ENCODE assay signal across 1 cellular context in genomic region chr12:96210376-96211055, GRCh38.
TF ChIP-seq lines count a peak whose summit lies in the region.

No MANE protein-coding gene starts in this region.

TF ChIP-seq in GM23338, 12 proteins besides CTCF, POLR2A, EP300 and RAD21 (continued from another document):
- TF ChIP-seq, protein P1, sequence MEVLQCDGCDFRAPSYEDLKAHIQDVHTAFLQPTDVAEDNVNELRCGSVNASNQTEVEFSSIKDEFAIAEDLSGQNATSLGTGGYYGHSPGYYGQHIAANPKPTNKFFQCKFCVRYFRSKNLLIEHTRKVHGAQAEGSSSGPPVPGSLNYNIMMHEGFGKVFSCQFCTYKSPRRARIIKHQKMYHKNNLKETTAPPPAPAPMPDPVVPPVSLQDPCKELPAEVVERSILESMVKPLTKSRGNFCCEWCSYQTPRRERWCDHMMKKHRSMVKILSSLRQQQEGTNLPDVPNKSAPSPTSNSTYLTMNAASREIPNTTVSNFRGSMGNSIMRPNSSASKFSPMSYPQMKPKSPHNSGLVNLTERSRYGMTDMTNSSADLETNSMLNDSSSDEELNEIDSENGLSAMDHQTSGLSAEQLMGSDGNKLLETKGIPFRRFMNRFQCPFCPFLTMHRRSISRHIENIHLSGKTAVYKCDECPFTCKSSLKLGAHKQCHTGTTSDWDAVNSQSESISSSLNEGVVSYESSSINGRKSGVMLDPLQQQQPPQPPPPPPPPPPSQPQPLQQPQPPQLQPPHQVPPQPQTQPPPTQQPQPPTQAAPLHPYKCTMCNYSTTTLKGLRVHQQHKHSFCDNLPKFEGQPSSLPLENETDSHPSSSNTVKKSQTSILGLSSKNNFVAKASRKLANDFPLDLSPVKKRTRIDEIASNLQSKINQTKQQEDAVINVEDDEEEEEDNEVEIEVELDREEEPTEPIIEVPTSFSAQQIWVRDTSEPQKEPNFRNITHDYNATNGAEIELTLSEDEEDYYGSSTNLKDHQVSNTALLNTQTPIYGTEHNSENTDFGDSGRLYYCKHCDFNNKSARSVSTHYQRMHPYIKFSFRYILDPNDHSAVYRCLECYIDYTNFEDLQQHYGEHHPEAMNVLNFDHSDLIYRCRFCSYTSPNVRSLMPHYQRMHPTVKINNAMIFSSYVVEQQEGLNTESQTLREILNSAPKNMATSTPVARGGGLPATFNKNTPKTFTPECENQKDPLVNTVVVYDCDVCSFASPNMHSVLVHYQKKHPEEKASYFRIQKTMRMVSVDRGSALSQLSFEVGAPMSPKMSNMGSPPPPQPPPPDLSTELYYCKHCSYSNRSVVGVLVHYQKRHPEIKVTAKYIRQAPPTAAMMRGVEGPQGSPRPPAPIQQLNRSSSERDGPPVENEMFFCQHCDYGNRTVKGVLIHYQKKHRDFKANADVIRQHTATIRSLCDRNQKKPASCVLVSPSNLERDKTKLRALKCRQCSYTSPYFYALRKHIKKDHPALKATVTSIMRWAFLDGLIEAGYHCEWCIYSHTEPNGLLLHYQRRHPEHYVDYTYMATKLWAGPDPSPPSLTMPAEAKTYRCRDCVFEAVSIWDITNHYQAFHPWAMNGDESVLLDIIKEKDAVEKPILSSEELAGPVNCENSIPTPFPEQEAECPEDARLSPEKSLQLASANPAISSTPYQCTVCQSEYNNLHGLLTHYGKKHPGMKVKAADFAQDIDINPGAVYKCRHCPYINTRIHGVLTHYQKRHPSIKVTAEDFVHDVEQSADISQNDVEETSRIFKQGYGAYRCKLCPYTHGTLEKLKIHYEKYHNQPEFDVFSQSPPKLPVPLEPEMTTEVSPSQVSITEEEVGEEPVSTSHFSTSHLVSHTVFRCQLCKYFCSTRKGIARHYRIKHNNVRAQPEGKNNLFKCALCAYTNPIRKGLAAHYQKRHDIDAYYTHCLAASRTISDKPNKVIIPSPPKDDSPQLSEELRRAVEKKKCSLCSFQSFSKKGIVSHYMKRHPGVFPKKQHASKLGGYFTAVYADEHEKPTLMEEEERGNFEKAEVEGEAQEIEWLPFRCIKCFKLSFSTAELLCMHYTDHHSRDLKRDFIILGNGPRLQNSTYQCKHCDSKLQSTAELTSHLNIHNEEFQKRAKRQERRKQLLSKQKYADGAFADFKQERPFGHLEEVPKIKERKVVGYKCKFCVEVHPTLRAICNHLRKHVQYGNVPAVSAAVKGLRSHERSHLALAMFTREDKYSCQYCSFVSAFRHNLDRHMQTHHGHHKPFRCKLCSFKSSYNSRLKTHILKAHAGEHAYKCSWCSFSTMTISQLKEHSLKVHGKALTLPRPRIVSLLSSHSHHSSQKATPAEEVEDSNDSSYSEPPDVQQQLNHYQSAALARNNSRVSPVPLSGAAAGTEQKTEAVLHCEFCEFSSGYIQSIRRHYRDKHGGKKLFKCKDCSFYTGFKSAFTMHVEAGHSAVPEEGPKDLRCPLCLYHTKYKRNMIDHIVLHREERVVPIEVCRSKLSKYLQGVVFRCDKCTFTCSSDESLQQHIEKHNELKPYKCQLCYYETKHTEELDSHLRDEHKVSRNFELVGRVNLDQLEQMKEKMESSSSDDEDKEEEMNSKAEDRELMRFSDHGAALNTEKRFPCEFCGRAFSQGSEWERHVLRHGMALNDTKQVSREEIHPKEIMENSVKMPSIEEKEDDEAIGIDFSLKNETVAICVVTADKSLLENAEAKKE (CRISPR knock-in tag; IDR thresholded peaks at IDR 0.05), result no peak
- TF ChIP-seq CREB1 (CRISPR knock-in tag; IDR thresholded peaks at IDR 0.05; ENCODE audit: low read depth), result no peak
